ENCODE assay signal across 20 cellular contexts in genomic region chr1:192933744-192934143, GRCh38.
DNase-seq lines count a peak whose midpoint lies in the region; ATAC-seq, FAIRE-seq and TF ChIP-seq lines count a peak whose summit lies in the region.
"Had no signal": no experiment of that assay in that cellular context is flagged by ENCODE, and none has a peak within 500 bp of the region (broad histone marks: within the 10 kb centered on the region; RNA-seq: fewer than 3 reads in every experiment).

No MANE protein-coding gene starts in this region.

- no peak overlapping the region for H4K5ac ChIP-seq in H9 (ENCODE audit: insufficient read length, low read depth, low read length)

- peak overlapping the region; percentile 16 for H3K27ac Mint-ChIP-seq in activated T-helper 17 cell treated with anti-CD3 and anti-CD28 coated beads, Interleukin-2, amount 50 U/mL, for 72 hours
- H3K27ac Mint-ChIP-seq in H9: 0 out of 7 replicates have a peak overlapping the region, but pooled peaks of 1 of the 3 experiments have one; percentile 8
- H3K27ac Mint-ChIP-seq: CD8-positive, alpha-beta memory T cell; HFFc6 had no signal

- WGBS in H9 (ENCODE audit: extremely low coverage, insufficient read length, low lambda C conversion rate): no CpG with 5 or more reads among the region's 1 CpG

- H3K4me3 ChIP-seq in neutrophil (ENCODE audit: low read depth in 1 of 2, low read length in 1 of 2): no peak overlapping the region
- H3K4me3 ChIP-seq: BLaER1 had no signal

- H3K9ac ChIP-seq in H9 (ENCODE audit: extremely low read depth, insufficient read length, low read length): no peak overlapping the region
- H3K9ac ChIP-seq: BLaER1, KMS-11 had no signal

- FAIRE-seq in GM12892 (lab: Jason Lieb, UNC): peak; percentile 68
- FAIRE-seq: GM12891, H1, HepG2, HTR-8/SVneo had no signal

- no peak overlapping the region for H2BK5ac ChIP-seq in H9 (ENCODE audit: insufficient read length, low read length)

- H3K4me1 Mint-ChIP-seq in activated T-helper 17 cell treated with anti-CD3 and anti-CD28 coated beads, Interleukin-2, amount 50 U/mL, for 72 hours: peaks cover 14% of the 10 kb centered on the region
- peaks cover 14 to 22% of the 10 kb centered on the region in 2 experiments for H3K4me1 Mint-ChIP-seq in H9

- TF ChIP-seq POLR2A in GM12892 (IDR thresholded peaks at IDR 0.05; ENCODE audit: low read depth, low read length): no peak

- no peak for TF ChIP-seq CTCF in neutrophil (IDR thresholded peaks at IDR 0.05)
- TF ChIP-seq CTCF in H9 (conservative IDR thresholded peaks at IDR 0.05): no peak

- no peak overlapping the region for H3T11ph ChIP-seq in H9 (ENCODE audit: low read length)

- no peaks in the 10 kb centered on the region for H3K9me3 Mint-ChIP-seq in activated T-helper 17 cell treated with anti-CD3 and anti-CD28 coated beads, Interleukin-2, amount 50 U/mL, for 72 hours
- H3K9me3 Mint-ChIP-seq in H9: peaks cover 0 to 3% of the 10 kb centered on the region in 2 experiments; a peak in 1 of 5 replicates
- H3K9me3 Mint-ChIP-seq: CD8-positive, alpha-beta memory T cell; HFFc6 had no signal

- H2BK15ac ChIP-seq in H9 (ENCODE audit: low read depth, low read length): no peak overlapping the region

- no peaks in the 10 kb centered on the region for H3K23me2 ChIP-seq in H9 (ENCODE audit: insufficient read length, low read depth, low read length, poor library complexity, severe bottlenecking)

- no peak overlapping the region for H2BK120ac ChIP-seq in H9 (ENCODE audit: low read depth, low read length, poor library complexity, severe bottlenecking)

- no peak overlapping the region for H2BK12ac ChIP-seq in H9 (ENCODE audit: insufficient read length, low read depth, low read length)

- H4K91ac ChIP-seq in H9 (ENCODE audit: insufficient read length, low read depth, low read length): no peak overlapping the region

- H3K27me3 Mint-ChIP-seq in activated T-helper 17 cell treated with anti-CD3 and anti-CD28 coated beads, Interleukin-2, amount 50 U/mL, for 72 hours: no peaks in the 10 kb centered on the region
- H3K27me3 Mint-ChIP-seq in H9 (ENCODE audit: low read depth): no peaks in the 10 kb centered on the region

- H3K9me3 ChIP-seq in neutrophil (no peaks in the 10 kb centered on the region), H9 (ENCODE audit: control insufficient read depth, low read depth, low read length) (no peaks in the 10 kb centered on the region)
- H3K9me3 ChIP-seq: BLaER1 had no signal

- no peak overlapping the region for H3K18ac ChIP-seq in H9 (ENCODE audit: insufficient read length, low read depth, low read length)

- H3K4me1 ChIP-seq in neutrophil (ENCODE audit: control insufficient read depth in 1 of 2, insufficient read depth in 1 of 2, low read depth in 1 of 2, low read length in 1 of 2): peaks cover 48 to 49% of the 10 kb centered on the region in 2 experiments
- no peaks in the 10 kb centered on the region; the same call in 1 of the 2 replicates for H3K4me1 ChIP-seq in H9 (ENCODE audit: insufficient read depth, low read length)
- H3K4me1 ChIP-seq: BLaER1 had no signal

- no peaks in the 10 kb centered on the region for H3K36me3 Mint-ChIP-seq in activated T-helper 17 cell treated with anti-CD3 and anti-CD28 coated beads, Interleukin-2, amount 50 U/mL, for 72 hours (ENCODE audit: low read depth)
- H3K36me3 Mint-ChIP-seq in H9 (ENCODE audit: insufficient read depth in 1 of 3, low read depth in 3 of 3): peaks cover 0 to 5% (median 0%) of the 10 kb centered on the region in 3 experiments; a peak in 1 of 7 replicates
- H3K36me3 Mint-ChIP-seq: CD8-positive, alpha-beta memory T cell had no signal

- no peak overlapping the region for H4K8ac ChIP-seq in H9 (replicated peaks; ENCODE audit: insufficient read length, low read depth, low read length)

- ATAC-seq in HG02610 (IDR thresholded peaks at IDR 0.05; ENCODE audit: unreplicated experiment): peak; percentile 47
- ATAC-seq in activated T-helper 17 cell treated with anti-CD3 and anti-CD28 coated beads, Interleukin-2, amount 50 U/mL, for 72 hours (replicated peaks): peak; percentile 20
- ATAC-seq in Right ventricle myocardium inferior: no peak
- ATAC-seq: HepG2 had no signal

- intact Hi-C loops in Right ventricle myocardium inferior (cut with DNase I): no loop called here

- no peaks in the 10 kb centered on the region for H4K20me1 ChIP-seq in H9 (ENCODE audit: control insufficient read depth, insufficient read depth, insufficient read length)
- H4K20me1 ChIP-seq: BLaER1 had no signal

- no peak overlapping the region for H3K4me2 ChIP-seq in H9 (ENCODE audit: insufficient read depth, insufficient read length, low read length)
- H3K4me2 ChIP-seq: BLaER1, KMS-11 had no signal

- no peak overlapping the region for H3K14ac ChIP-seq in H9 (ENCODE audit: insufficient read depth, low read length)

- H3K27ac ChIP-seq in neutrophil: peak overlapping the region; percentile 98
- H3K27ac ChIP-seq in H9 (ENCODE audit: insufficient read length, low read depth, low read length): no peak overlapping the region
- H3K27ac ChIP-seq: BLaER1, KMS-11 had no signal

- no peak overlapping the region for H3K56ac ChIP-seq in H9 (ENCODE audit: insufficient read length, low read depth, low read length)

- no peaks in the 10 kb centered on the region for H3K79me1 ChIP-seq in H9 (ENCODE audit: insufficient read depth, low read depth, low read length, poor library complexity, severe bottlenecking)

- H3K4me3 Mint-ChIP-seq in activated T-helper 17 cell treated with anti-CD3 and anti-CD28 coated beads, Interleukin-2, amount 50 U/mL, for 72 hours: no peak overlapping the region
- no peak overlapping the region for H3K4me3 Mint-ChIP-seq in H9
- H3K4me3 Mint-ChIP-seq: CD8-positive, alpha-beta memory T cell; HFFc6 had no signal

- H3K23ac ChIP-seq in H9 (ENCODE audit: insufficient read length, low read depth, low read length): no peak overlapping the region

- H2AFZ ChIP-seq in H9 (ENCODE audit: low read length): no peak overlapping the region

- no peaks in the 10 kb centered on the region for H3K36me3 ChIP-seq in neutrophil
- H3K36me3 ChIP-seq: BLaER1 had no signal

- H2AK5ac ChIP-seq in H9 (ENCODE audit: insufficient read length, low read length): no peak overlapping the region

- H3K27me3 ChIP-seq in neutrophil (no peaks in the 10 kb centered on the region), H9 (ENCODE audit: insufficient read depth, low read length) (no peaks in the 10 kb centered on the region)
- H3K27me3 ChIP-seq: BLaER1 had no signal

- no peaks in the 10 kb centered on the region for H3K79me2 ChIP-seq in H9 (ENCODE audit: insufficient read depth, low read length)

- H3K4ac ChIP-seq in H9 (ENCODE audit: low read depth, low read length): no peak overlapping the region

- DNase-seq in GM12892 (ENCODE audit: insufficient read length) (no peak), H9 (no peak), Right ventricle myocardium inferior (ENCODE audit: missing footprints) (no peak)
- no peak for DNase-seq in activated T-cell treated with anti-CD3 and anti-CD28 coated beads, Interleukin-2, amount 50 U/mL, for 48 hours
- DNase-seq: 8988T; AML-193; CD8-positive, alpha-beta memory T cell; DMS 273 treated with DMSO at 0.1 percent for 48 hours; DMS79; HCEC 1CT; HFFc6 had no signal

- no peak overlapping the region for H2BK20ac ChIP-seq in H9 (ENCODE audit: low read depth, low read length, poor library complexity, severe bottlenecking)
